Comparison of ENCODE assay signal across 15 cellular contexts in the genomic region with DNA sequence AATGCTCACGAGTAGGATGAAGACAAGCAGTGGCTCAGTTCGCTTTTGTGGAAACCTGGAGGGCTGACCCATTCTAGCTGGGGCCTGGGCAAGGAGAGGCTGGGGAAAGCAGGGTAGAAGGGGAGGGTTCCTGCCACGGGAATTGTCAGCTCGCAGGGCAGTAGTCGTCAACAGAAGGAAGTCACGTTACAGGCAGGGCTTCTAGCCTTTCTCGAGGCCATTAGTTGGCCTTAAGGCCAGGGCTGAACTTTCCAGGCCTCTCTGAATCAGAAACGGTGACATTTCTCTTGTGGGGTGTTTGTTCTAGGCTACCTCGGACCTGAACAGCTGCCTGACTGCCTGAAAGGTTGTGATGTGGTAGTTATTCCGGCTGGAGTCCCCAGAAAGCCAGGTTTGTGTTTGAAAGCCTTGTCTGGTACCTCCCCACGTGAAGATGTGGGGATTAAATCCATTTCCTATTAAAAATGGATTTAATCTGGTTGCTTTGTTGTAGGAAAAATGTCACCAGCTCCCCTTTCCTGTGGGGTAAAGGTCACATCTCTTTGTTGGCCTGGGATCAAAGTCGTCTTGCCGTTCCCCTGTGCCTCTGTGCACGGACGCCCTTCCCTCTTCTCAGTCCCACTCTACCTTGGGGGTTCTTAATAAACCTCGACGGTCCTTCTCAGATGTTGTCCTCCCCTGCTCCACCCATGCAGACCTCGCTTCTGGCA.
"Had no signal": no experiment of that assay in that cellular context is flagged by ENCODE, and none has a peak within 500 bp of the region (broad histone marks: within the 10 kb centered on the region; RNA-seq: fewer than 3 reads in every experiment).

No MANE protein-coding gene starts in this region.

- DNase-seq: activated CD4-positive, alpha-beta T cell treated with anti-CD3 and anti-CD28 coated beads for 36 hours; activated CD8-positive, alpha-beta memory T cell treated with anti-CD3 and anti-CD28 coated beads, Interleukin-2, amount 50 U/mL, for 48 hours; activated CD8-positive, alpha-beta T cell treated with anti-CD3 and anti-CD28 coated beads, Interleukin-2, amount 10 ng/mL, durations not matched to agents 7 days and 5 days; activated effector memory CD4-positive, alpha-beta T cell treated with Interleukin-2 at 50 U/mL for 16 hours; foreskin melanocyte; left ventricle myocardium superior; naive thymus-derived CD4-positive, alpha-beta T cell; nucleus accumbens; stimulated activated CD4-positive, alpha-beta T cell treated with anti-CD3 and anti-CD28 coated beads, Interleukin-15, amount 100 ng/mL, for 24 hours; stimulated activated CD4-positive, alpha-beta T cell treated with anti-CD3 and anti-CD28 coated beads, Interleukin-4, amount 100 ng/mL, for 4 hours; T-cell; tibial artery; WERI-Rb-1 had no signal

- H3K27ac Mint-ChIP-seq: activated CD4-positive, alpha-beta T cell treated with anti-CD3 and anti-CD28 coated beads for 36 hours; activated CD8-positive, alpha-beta T cell treated with anti-CD3 and anti-CD28 coated beads, Interleukin-2, amount 10 ng/mL, durations not matched to agents 7 days and 5 days; activated naive CD4-positive, alpha-beta T cell treated with anti-CD3 and anti-CD28 coated beads, Interleukin-2, amount 50 U/mL, for 24 hours; naive thymus-derived CD4-positive, alpha-beta T cell had no signal

- H3K4me1 ChIP-seq: tibial artery had no signal

- ATAC-seq: activated CD4-positive, alpha-beta T cell treated with anti-CD3 and anti-CD28 coated beads for 36 hours; activated CD8-positive, alpha-beta T cell treated with anti-CD3 and anti-CD28 coated beads, Interleukin-2, amount 10 ng/mL, durations not matched to agents 7 days and 5 days; naive thymus-derived CD4-positive, alpha-beta T cell; T-cell had no signal

- H3K4me3 Mint-ChIP-seq: activated CD4-positive, alpha-beta T cell treated with anti-CD3 and anti-CD28 coated beads for 36 hours; activated CD8-positive, alpha-beta T cell treated with anti-CD3 and anti-CD28 coated beads, Interleukin-2, amount 10 ng/mL, durations not matched to agents 7 days and 5 days; activated naive CD4-positive, alpha-beta T cell treated with anti-CD3 and anti-CD28 coated beads, Interleukin-2, amount 50 U/mL, for 24 hours; naive thymus-derived CD4-positive, alpha-beta T cell; T-cell had no signal

- H3K27me3 Mint-ChIP-seq: activated CD4-positive, alpha-beta T cell treated with anti-CD3 and anti-CD28 coated beads for 36 hours; activated naive CD4-positive, alpha-beta T cell treated with anti-CD3 and anti-CD28 coated beads, Interleukin-2, amount 50 U/mL, for 24 hours; naive thymus-derived CD4-positive, alpha-beta T cell; T-cell had no signal

- H3K27me3 ChIP-seq: heart left ventricle, tibial artery had no signal

- H3K27ac ChIP-seq: tibial artery, WERI-Rb-1 had no signal

- H3K4me3 ChIP-seq: heart left ventricle, tibial artery had no signal

- H3K9me3 ChIP-seq: heart left ventricle, tibial artery had no signal

- H3K9me3 Mint-ChIP-seq: activated naive CD4-positive, alpha-beta T cell treated with anti-CD3 and anti-CD28 coated beads, Interleukin-2, amount 50 U/mL, for 24 hours; T-cell had no signal
